8 cellular contexts compared by ENCODE assay signal in genomic region chr2:153519260-153519875, GRCh38. TPM values are rescaled to one million over a fixed set of nuclear protein-coding genes. Genes with fewer than 3 reads are reported as not detected.
A peak's percentile ranks its signal among the peaks of the same experiment; 100 is the strongest.
DNase-seq lines count a peak whose midpoint lies in the region; ATAC-seq and TF ChIP-seq lines count a peak whose summit lies in the region.

No MANE protein-coding gene starts in this region.

- H3F3A ChIP-seq in DOHH2 (ENCODE audit: control insufficient read depth, insufficient read depth) = no peaks in the 10 kb centered on the region

- no peaks in the 10 kb centered on the region for H3K79me2 ChIP-seq in DOHH2 (ENCODE audit: control insufficient read depth, low read length)

- H3K36me3 ChIP-seq in DOHH2 (ENCODE audit: control insufficient read depth, low read length) = no peaks in the 10 kb centered on the region
- peaks cover 3% of the 10 kb centered on the region for H3K36me3 ChIP-seq in NT2/D1 (ENCODE audit: insufficient read depth, insufficient read length, low read length)
- H3K36me3 ChIP-seq in gastroesophageal sphincter = no peaks in the 10 kb centered on the region

- H3K27ac ChIP-seq in DOHH2 (ENCODE audit: low read depth, low read length) (no peak overlapping the region), gastroesophageal sphincter (no peak overlapping the region)

- H3K4me1 ChIP-seq in DOHH2 (ENCODE audit: control insufficient read depth, low read length) (no peaks in the 10 kb centered on the region), NT2/D1 (ENCODE audit: insufficient read depth, insufficient read length) (no peaks in the 10 kb centered on the region), gastroesophageal sphincter (no peaks in the 10 kb centered on the region)

- no peak for TF ChIP-seq EP300 in gastroesophageal sphincter (IDR thresholded peaks at IDR 0.05)

- WGBS in gastroesophageal sphincter (ENCODE audit: low coverage in 1 of 2), 2 donors = 0% methylated on average over 1 of the region's 1 CpG

- no peak for TF ChIP-seq POLR2A in gastroesophageal sphincter (IDR thresholded peaks at IDR 0.05)

- no peaks in the 10 kb centered on the region for H4K20me1 ChIP-seq in DOHH2 (ENCODE audit: control insufficient read depth, insufficient read depth, low read depth, low read length)

- H3K9me2 ChIP-seq in DOHH2 (replicated peaks; ENCODE audit: control insufficient read depth, low read length) = no peaks in the 10 kb centered on the region

- H3K27me3 ChIP-seq in DOHH2 (ENCODE audit: control insufficient read depth, low read length) = no peaks in the 10 kb centered on the region
- H3K27me3 ChIP-seq in NT2/D1 (ENCODE audit: insufficient read depth, insufficient read length) = no peaks in the 10 kb centered on the region
- peaks cover under 1% of the 10 kb centered on the region for H3K27me3 ChIP-seq in gastroesophageal sphincter

- TF ChIP-seq CTCF in DOHH2 (IDR thresholded peaks at IDR 0.05; ENCODE audit: low read depth, low read length, poor library complexity, severe bottlenecking) (peak; percentile 84), gastroesophageal sphincter (IDR thresholded peaks at IDR 0.05) (peak; percentile 66 to 74 (median 72))

- peak; percentile 44 for DNase-seq in NT2/D1 (ENCODE audit: low read depth, low spot score)
- peak; percentile 8 for DNase-seq in activated T-helper 1 cell treated with Interleukin-2 at 50 U/mL for 16 hours (ENCODE audit: low read depth)
- DNase-seq in putamen (ENCODE audit: low spot score) = peak; percentile 39
- no peak for DNase-seq in dedifferentiated amniotic fluid mesenchymal stem cell (ENCODE audit: extremely low spot score)

- no peak overlapping the region for H3K4me2 ChIP-seq in DOHH2 (ENCODE audit: low read length)

- H3K4me3 ChIP-seq in DOHH2 (ENCODE audit: low read length) = no peak overlapping the region
- no peak overlapping the region for H3K4me3 ChIP-seq in NT2/D1 (ENCODE audit: insufficient read length, low read depth)
- H3K4me3 ChIP-seq in gastroesophageal sphincter = no peak overlapping the region

- H3K9me3 ChIP-seq in DOHH2 (ENCODE audit: control insufficient read depth, insufficient read depth, low read length) (no peaks in the 10 kb centered on the region), NT2/D1 (ENCODE audit: insufficient read depth, low read length) (no peaks in the 10 kb centered on the region), gastroesophageal sphincter (no peaks in the 10 kb centered on the region)

- H3K9ac ChIP-seq in NT2/D1 (ENCODE audit: insufficient read length, low read depth) = no peak overlapping the region

- ATAC-seq in HG03175 (IDR thresholded peaks at IDR 0.05; ENCODE audit: unreplicated experiment) (peak; percentile 47), gastroesophageal sphincter (no peak), HG03457 (IDR thresholded peaks at IDR 0.05; ENCODE audit: unreplicated experiment) (no peak)

RNA-seq across cellular contexts. Expression of gene RPRM, which starts 40.8 kb away (rescaled TPM):
- total RNA-seq in gastroesophageal sphincter = 1 to 10 TPM; 1.2 to 6.6 (median 3.9) TPM
